In the genomic region with DNA sequence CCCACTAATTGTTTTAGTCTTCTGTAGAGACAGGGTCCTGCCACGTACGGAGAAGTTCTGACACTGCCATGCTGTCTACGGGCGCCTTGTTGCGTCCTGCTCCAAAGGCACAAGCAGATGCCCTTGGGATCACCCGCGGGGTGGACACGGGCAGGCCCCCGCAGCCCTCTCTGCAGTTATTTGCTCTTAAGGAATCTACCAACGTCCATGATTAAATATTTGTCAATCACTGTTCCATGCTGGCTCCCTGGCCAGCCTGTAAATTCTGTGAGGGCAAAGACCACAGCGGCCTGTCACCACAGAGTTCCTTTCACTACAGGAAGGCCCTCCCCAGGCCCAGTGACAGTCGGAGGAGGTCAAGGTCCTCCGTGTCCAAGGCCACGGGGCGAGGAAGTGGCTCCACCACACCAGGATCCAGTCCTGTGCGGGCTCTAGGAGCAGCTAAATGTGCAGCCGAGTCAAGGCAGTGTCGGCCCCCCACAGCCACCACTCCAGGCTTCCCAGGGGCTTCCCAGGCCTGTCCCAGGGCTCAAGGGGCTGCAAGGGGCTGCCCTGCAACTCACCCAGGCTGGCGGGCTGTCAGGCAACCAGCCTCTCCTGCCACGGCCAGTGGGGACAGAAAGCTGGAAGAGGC, we compare ENCODE assay signal across 8 cellular contexts. TPM values are rescaled to one million over a fixed set of nuclear protein-coding genes. Genes with fewer than 3 reads are reported as not detected.
DNase-seq lines count a peak whose midpoint lies in the region; ATAC-seq and TF ChIP-seq lines count a peak whose summit lies in the region.

No MANE protein-coding gene starts in this region.

- H2AFZ ChIP-seq in OCI-LY1 (ENCODE audit: low read length): no peak overlapping the region
- H2AFZ ChIP-seq in neural progenitor cell (replicated peaks): no peak overlapping the region

- H3K9me3 Mint-ChIP-seq in CD4-positive, alpha-beta T cell: no peaks in the 10 kb centered on the region
- H3K9me3 Mint-ChIP-seq in neural progenitor cell: peaks cover 3% of the 10 kb centered on the region

- peaks cover 61% of the 10 kb centered on the region for H3K4me1 ChIP-seq in OCI-LY1 (ENCODE audit: insufficient read depth, low read length, severe bottlenecking)
- H3K4me1 ChIP-seq in endocrine pancreas (ENCODE audit: control insufficient read depth, insufficient read depth, low read length): no peaks in the 10 kb centered on the region
- H3K4me1 ChIP-seq in neural progenitor cell: peaks cover 12% of the 10 kb centered on the region

- H3F3A ChIP-seq in OCI-LY1 (ENCODE audit: insufficient read depth, low read length): no peaks in the 10 kb centered on the region
- peaks cover 11% of the 10 kb centered on the region for H3F3A ChIP-seq in neural progenitor cell (ENCODE audit: low read depth)

- H3K9me2 ChIP-seq in OCI-LY1 (ENCODE audit: low read depth, low read length): no peaks in the 10 kb centered on the region

- peaks cover 51% of the 10 kb centered on the region for H3K4me1 Mint-ChIP-seq in CD4-positive, alpha-beta T cell (ENCODE audit: low read depth)
- peaks cover 20% of the 10 kb centered on the region for H3K4me1 Mint-ChIP-seq in neural progenitor cell

- H3K4me3 ChIP-seq in OCI-LY1 (ENCODE audit: low read depth, low read length, poor library complexity, severe bottlenecking) (peak overlapping the region; percentile 98), endocrine pancreas (ENCODE audit: control insufficient read depth, insufficient read depth, low read length) (no peak overlapping the region), neural progenitor cell (peak overlapping the region; percentile 100)

- peak overlapping the region; percentile 97 for H3K4me3 Mint-ChIP-seq in CD4-positive, alpha-beta T cell
- H3K4me3 Mint-ChIP-seq in neural progenitor cell: peak overlapping the region; percentile 85

- peaks cover 69% of the 10 kb centered on the region for H3K79me2 ChIP-seq in OCI-LY1 (ENCODE audit: insufficient read depth, low read length)
- H3K79me2 ChIP-seq in neural progenitor cell (ENCODE audit: low read depth): peaks cover 70% of the 10 kb centered on the region

- H4K20me1 ChIP-seq in OCI-LY1 (ENCODE audit: insufficient read depth, low read length) (no peaks in the 10 kb centered on the region), neural progenitor cell (ENCODE audit: low read depth) (peaks cover 69% of the 10 kb centered on the region)

- H3K9me3 ChIP-seq in CD4-positive, alpha-beta T cell (ENCODE audit: control insufficient read depth, low read length): no peaks in the 10 kb centered on the region
- no peaks in the 10 kb centered on the region for H3K9me3 ChIP-seq in OCI-LY1 (ENCODE audit: low read length)
- no peaks in the 10 kb centered on the region for H3K9me3 ChIP-seq in endocrine pancreas (ENCODE audit: control insufficient read depth, low read length)
- no peaks in the 10 kb centered on the region for H3K9me3 ChIP-seq in neural progenitor cell (ENCODE audit: low read depth)

- CTCF ChIA-PET in CD4-positive, alpha-beta T cell (lab: Charles Lee): interaction anchor here (1.0 to 2.3 kb wide), 7 partner anchors 19 to 150 kb away, joined by 3 to 17 read pairs (median 6); no protein-coding TSS in a partner anchor

- H3K4me2 ChIP-seq in OCI-LY1 (ENCODE audit: low read length) (peak overlapping the region; percentile 90), neural progenitor cell (peak overlapping the region; percentile 99)

- H3K27ac Mint-ChIP-seq in CD4-positive, alpha-beta T cell: peak overlapping the region; percentile 97
- H3K27ac Mint-ChIP-seq in neural progenitor cell: no peak overlapping the region

- H3K36me3 ChIP-seq in OCI-LY1 (ENCODE audit: insufficient read depth, low read length) (peaks cover 21% of the 10 kb centered on the region; the same call in 1 of the 2 replicates), endocrine pancreas (ENCODE audit: control insufficient read depth, insufficient read depth, low read length) (no peaks in the 10 kb centered on the region), neural progenitor cell (no peaks in the 10 kb centered on the region)

- POLR2A ChIA-PET in CD4-positive, alpha-beta T cell (lab: Charles Lee): interaction anchor here (0.6 to 2.7 kb wide), 16 partner anchors 8 to 608 kb away, joined by 3 to 19 read pairs (median 4); partner anchors contain the start of genes CDC34, CIRBP, FGF22 and POLRMT

- H3K27me3 ChIP-seq in CD4-positive, alpha-beta T cell (ENCODE audit: control insufficient read depth, insufficient read depth, low read length): no peaks in the 10 kb centered on the region
- H3K27me3 ChIP-seq in OCI-LY1 (ENCODE audit: insufficient read depth, low read length) (no peaks in the 10 kb centered on the region), endocrine pancreas (ENCODE audit: control insufficient read depth, insufficient read depth, low read length) (no peaks in the 10 kb centered on the region), neural progenitor cell (peaks cover 7% of the 10 kb centered on the region)

- no peak for TF ChIP-seq CTCF in CD4-positive, alpha-beta T cell (IDR thresholded peaks at IDR 0.05)
- TF ChIP-seq CTCF in OCI-LY1 (IDR thresholded peaks at IDR 0.05; ENCODE audit: low read length) (no peak), neural progenitor cell (IDR thresholded peaks at IDR 0.05) (no peak)

- intact Hi-C loops in CD4-positive, alpha-beta T cell (cut with DNase I, micrococcal nuclease): loop anchor here (1.0 to 5.0 kb wide), 4 partner anchors 22 to 136 kb away; partner anchors contain the start of genes BSG (in 1 of the 2), FGF22 (in 1 of the 2), HCN2 (in 1 of the 2) and PTBP1 (in 1 of the 2)

- no peak for ATAC-seq in CD4-positive, alpha-beta T cell (ENCODE audit: poor library complexity)
- ATAC-seq in HG02938 (IDR thresholded peaks at IDR 0.05; ENCODE audit: unreplicated experiment) (no peak), GM19455 (IDR thresholded peaks at IDR 0.05; ENCODE audit: unreplicated experiment) (no peak)

- peak overlapping the region; percentile 97 for H3K27ac ChIP-seq in CD4-positive, alpha-beta T cell (ENCODE audit: low read depth, low read length)
- H3K27ac ChIP-seq in OCI-LY1 (ENCODE audit: low read depth, low read length, poor library complexity, severe bottlenecking): peak overlapping the region; percentile 83
- no peak overlapping the region for H3K27ac ChIP-seq in neural progenitor cell

- peaks cover 38% of the 10 kb centered on the region for H3K36me3 Mint-ChIP-seq in CD4-positive, alpha-beta T cell (ENCODE audit: low read depth)
- H3K36me3 Mint-ChIP-seq in neural progenitor cell: no peaks in the 10 kb centered on the region

- DNase-seq in CD4-positive, alpha-beta T cell: no peak
- DNase-seq in neural progenitor cell (ENCODE audit: low spot score): no peak
- DNase-seq in stimulated activated CD4-positive, alpha-beta T cell treated with anti-CD3 and anti-CD28 coated beads, Interleukin-12 subunit alpha, Interleukin-12 subunit beta, amount 100 ng/mL, for 4 hours: no peak
- no peak for DNase-seq in stimulated activated CD4-positive, alpha-beta T cell treated with anti-CD3 and anti-CD28 coated beads, Interleukin-4, amount 100 ng/mL, for 24 hours

- H3K9ac ChIP-seq in OCI-LY1 (ENCODE audit: low read length) (peak overlapping the region; percentile 95), endocrine pancreas (ENCODE audit: control insufficient read depth, insufficient read depth, low read length) (peak overlapping the region; percentile 38), neural progenitor cell (peak overlapping the region; percentile 34)

- no peaks in the 10 kb centered on the region for H3K27me3 Mint-ChIP-seq in CD4-positive, alpha-beta T cell
- H3K27me3 Mint-ChIP-seq in neural progenitor cell (ENCODE audit: insufficient read depth, low read depth): peaks cover 4% of the 10 kb centered on the region

RNA-seq across cellular contexts. Expression of gene RNF126, which starts 2.1 kb away (rescaled TPM):
- 100 to 1,000 TPM; 112 to 119 TPM for total RNA-seq in CD4-positive, alpha-beta T cell
- 9.7 and 50.9 TPM in 2 replicates for total RNA-seq in neural progenitor cell (ENCODE audit: low replicate concordance)

RNA-seq across cellular contexts. Expression of gene FSTL3, which starts 15.3 kb away (rescaled TPM):
- 1 to 10 TPM; 2.2 to 3.4 TPM for total RNA-seq in CD4-positive, alpha-beta T cell
- 2.4 and 21.9 TPM in 2 replicates for total RNA-seq in neural progenitor cell (ENCODE audit: low replicate concordance)

RNA-seq across cellular contexts. Expression of gene FGF22, which starts 21.2 kb away (rescaled TPM):
- total RNA-seq in CD4-positive, alpha-beta T cell: under 1 TPM; 0.42 to 0.49 TPM
- 0.37 TPM in 1 of 2 replicates, not detected in the other for total RNA-seq in neural progenitor cell (ENCODE audit: low replicate concordance)

RNA-seq across cellular contexts. Expression of gene POLRMT, which starts 27.6 kb away (rescaled TPM):
- total RNA-seq in CD4-positive, alpha-beta T cell: 10 to 100 TPM; 54.4 to 56.2 TPM
- total RNA-seq in neural progenitor cell (ENCODE audit: low replicate concordance): 14.1 and 68.6 TPM in 2 replicates

RNA-seq across cellular contexts. Expression of gene PRSS57, which starts 34.3 kb away (rescaled TPM):
- total RNA-seq in CD4-positive, alpha-beta T cell: not detected
- not detected in 2 replicates for total RNA-seq in neural progenitor cell (ENCODE audit: low replicate concordance)

Comparison
In these comparisons a context has a peak if more than half of its experiments do, and no peak if none do; other contexts are left out.
1. H3K9ac ChIP-seq: peak in every context shown above with its lines; median percentile 95 in OCI-LY1; 38 in endocrine pancreas; 34 in neural progenitor cell.